In the genomic region with DNA sequence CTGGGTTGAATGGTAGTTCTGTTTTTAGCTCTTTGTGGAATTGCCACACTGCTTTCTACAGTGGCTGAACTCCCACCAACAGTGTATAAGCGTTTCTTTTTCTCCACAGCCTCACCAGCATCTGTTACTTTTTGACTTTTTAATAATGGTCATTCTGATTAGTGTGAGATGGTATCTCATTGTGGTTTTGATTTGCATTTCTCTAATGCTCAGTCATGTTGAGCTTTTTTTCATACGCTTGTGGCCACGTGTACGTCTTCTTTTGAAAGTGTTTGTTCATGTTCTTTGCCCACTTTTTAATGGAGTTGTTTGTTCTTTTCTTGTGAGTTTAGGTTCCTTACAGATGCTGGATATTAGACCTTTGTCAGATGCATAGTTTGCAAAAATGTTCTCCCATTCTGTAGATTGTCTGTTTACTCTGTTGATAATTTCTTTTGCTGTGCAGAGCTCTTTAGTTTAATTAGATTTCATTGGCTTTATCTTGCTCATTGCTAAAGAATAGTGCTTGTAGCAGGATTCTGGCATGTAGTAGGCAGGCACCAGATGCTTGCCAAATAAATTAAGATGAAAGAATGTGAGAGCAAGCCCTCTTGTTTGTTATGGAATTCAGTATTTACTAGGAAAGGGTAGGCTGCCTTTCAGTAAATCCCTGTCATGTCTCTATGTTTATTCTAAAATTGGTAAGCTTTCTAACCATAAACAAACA, we compare ENCODE assay signal across 20 cellular contexts.
DNase-seq lines count a peak whose midpoint lies in the region; FAIRE-seq and TF ChIP-seq lines count a peak whose summit lies in the region.
"Had no signal": no experiment of that assay in that cellular context is flagged by ENCODE, and none has a peak within 500 bp of the region (broad histone marks: within the 10 kb centered on the region; RNA-seq: fewer than 3 reads in every experiment).

No MANE protein-coding gene starts in this region.

- H2BK12ac ChIP-seq in H9 (ENCODE audit: insufficient read length, low read depth, low read length) = no peak overlapping the region
- no peak overlapping the region for H2BK12ac ChIP-seq in neuronal stem cell (ENCODE audit: low read length)

- no peak overlapping the region for H2BK15ac ChIP-seq in H9 (ENCODE audit: low read depth, low read length)
- H2BK15ac ChIP-seq in neuronal stem cell (ENCODE audit: low read length) = no peak overlapping the region

- H3K36me3 Mint-ChIP-seq in H9 (ENCODE audit: insufficient read depth in 1 of 3, low read depth in 3 of 3) (no peaks in the 10 kb centered on the region), astrocyte (ENCODE audit: low read depth, unreplicated experiment) (no peaks in the 10 kb centered on the region)
- H3K36me3 Mint-ChIP-seq: CD4-positive, alpha-beta memory T cell had no signal

- H3K27me3 Mint-ChIP-seq in H9 (ENCODE audit: low read depth) (no peaks in the 10 kb centered on the region), astrocyte (ENCODE audit: low read depth, unreplicated experiment) (no peaks in the 10 kb centered on the region)
- H3K27me3 Mint-ChIP-seq: CD4-positive, alpha-beta memory T cell had no signal

- no peak overlapping the region for H4K5ac ChIP-seq in H9 (ENCODE audit: insufficient read length, low read depth, low read length)

- H4K20me1 ChIP-seq in H9 (ENCODE audit: control insufficient read depth, insufficient read depth, insufficient read length) = no peaks in the 10 kb centered on the region
- no peaks in the 10 kb centered on the region for H4K20me1 ChIP-seq in astrocyte (ENCODE audit: insufficient read depth, low read length)

- H3K23ac ChIP-seq in H9 (ENCODE audit: insufficient read length, low read depth, low read length) (no peak overlapping the region), neuronal stem cell (ENCODE audit: low read depth, low read length, poor library complexity) (no peak overlapping the region)

- WGBS in H9 (ENCODE audit: extremely low coverage, insufficient read length, low lambda C conversion rate) = no CpG with 5 or more reads among the region's 4 CpGs
- no CpG with 5 or more reads among the region's 4 CpGs for WGBS in neuronal stem cell (ENCODE audit: extremely low coverage in 2 of 2, insufficient read length in 2 of 2, insufficient replicate concordance in 1 of 2), 2 donors

- H3K4me2 ChIP-seq in H9 (ENCODE audit: insufficient read depth, insufficient read length, low read length) (no peak overlapping the region), astrocyte (ENCODE audit: low read length) (no peak overlapping the region), neuronal stem cell (ENCODE audit: insufficient read depth, low read length, poor library complexity, severe bottlenecking) (no peak overlapping the region)

- no peak overlapping the region for H4K91ac ChIP-seq in H9 (ENCODE audit: insufficient read length, low read depth, low read length)
- no peak overlapping the region for H4K91ac ChIP-seq in neuronal stem cell (ENCODE audit: low read depth, low read length, poor library complexity)

- no peak overlapping the region for H3K14ac ChIP-seq in H9 (ENCODE audit: insufficient read depth, low read length)
- no peak overlapping the region for H3K14ac ChIP-seq in neuronal stem cell (ENCODE audit: low read length)

- H3K9me3 Mint-ChIP-seq in H9 (no peaks in the 10 kb centered on the region), astrocyte (ENCODE audit: unreplicated experiment) (peaks cover 3% of the 10 kb centered on the region)

- no peak overlapping the region for H2BK20ac ChIP-seq in H9 (ENCODE audit: low read depth, low read length, poor library complexity, severe bottlenecking)

- no peaks in the 10 kb centered on the region for H3K23me2 ChIP-seq in H9 (ENCODE audit: insufficient read length, low read depth, low read length, poor library complexity, severe bottlenecking)

- no peak overlapping the region for H3K56ac ChIP-seq in H9 (ENCODE audit: insufficient read length, low read depth, low read length)

- no peak overlapping the region for H2BK120ac ChIP-seq in H9 (ENCODE audit: low read depth, low read length, poor library complexity, severe bottlenecking)
- H2BK120ac ChIP-seq in neuronal stem cell (ENCODE audit: low read depth, low read length) = no peak overlapping the region

- TF ChIP-seq CTCF in H9 (conservative IDR thresholded peaks at IDR 0.05) (no peak), astrocyte (IDR thresholded peaks at IDR 0.05; ENCODE audit: insufficient read depth, low read depth, low read length) (no peak), right atrium auricular region (IDR thresholded peaks at IDR 0.05) (no peak)

- H2BK5ac ChIP-seq in H9 (ENCODE audit: insufficient read length, low read length) (no peak overlapping the region), neuronal stem cell (ENCODE audit: low read length) (no peak overlapping the region)

- peak; percentile 73 for DNase-seq in EH (ENCODE audit: low read depth)
- no peak for DNase-seq in H9
- peak; percentile 76 for DNase-seq in astrocyte (ENCODE audit: low read depth)
- no peak for DNase-seq in right atrium auricular region (ENCODE audit: low spot score)
- DNase-seq in hepatic stellate cell (ENCODE audit: low spot score) = no peak
- no peak for DNase-seq in NCI-H146 (lab: John Stamatoyannopoulos, UW)
- no peak for DNase-seq in neuronal stem cell (ENCODE audit: low spot score)
- no peak for DNase-seq in NOMO-1 treated with DMSO at 0.1 percent for 48 hours (lab: John Stamatoyannopoulos, UW; ENCODE audit: unreplicated experiment)
- DNase-seq: ACHN; BE2C; CD4-positive, alpha-beta memory T cell; DMS79 treated with DMSO at 0.1 percent for 48 hours; KBM-7; NCI-H1092 treated with DMSO at 0.1 percent for 48 hours; NCI-H1694 treated with DMSO at 0.1 percent for 48 hours; NCI-H446; NCI-H748 treated with DMSO at 0.1 percent for 48 hours; SHP77 had no signal

- H3T11ph ChIP-seq in H9 (ENCODE audit: low read length) = no peak overlapping the region

- H3K4ac ChIP-seq in H9 (ENCODE audit: low read depth, low read length) (no peak overlapping the region), neuronal stem cell (ENCODE audit: low read length) (no peak overlapping the region)

- H4K8ac ChIP-seq in H9 (replicated peaks; ENCODE audit: insufficient read length, low read depth, low read length) (no peak overlapping the region), neuronal stem cell (ENCODE audit: low read depth, low read length) (no peak overlapping the region)

- H2AFZ ChIP-seq in H9 (ENCODE audit: low read length) = no peak overlapping the region
- no peak overlapping the region for H2AFZ ChIP-seq in astrocyte (ENCODE audit: low read depth, low read length)
- no peak overlapping the region for H2AFZ ChIP-seq in neuronal stem cell (ENCODE audit: low read length)

- no peak overlapping the region for H2AK5ac ChIP-seq in H9 (ENCODE audit: insufficient read length, low read length)
- no peak overlapping the region for H2AK5ac ChIP-seq in neuronal stem cell (ENCODE audit: low read depth, low read length)

- H3K4me3 Mint-ChIP-seq in H9 (no peak overlapping the region), astrocyte (ENCODE audit: unreplicated experiment) (no peak overlapping the region)
- H3K4me3 Mint-ChIP-seq: CD4-positive, alpha-beta memory T cell had no signal

- no peaks in the 10 kb centered on the region for H3K36me3 ChIP-seq in astrocyte (ENCODE audit: insufficient read depth, low read length)
- H3K36me3 ChIP-seq in right atrium auricular region = no peaks in the 10 kb centered on the region
- no peaks in the 10 kb centered on the region for H3K36me3 ChIP-seq in neuronal stem cell (replicated peaks in 1 of 2; ENCODE audit: control insufficient read depth in 2 of 2, insufficient read depth in 2 of 2, low read length in 2 of 2)
- H3K36me3 ChIP-seq: BE2C had no signal

- no peak overlapping the region for H3K4me3 ChIP-seq in astrocyte (ENCODE audit: insufficient read depth, low read depth, low read length)
- H3K4me3 ChIP-seq in right atrium auricular region = no peak overlapping the region
- H3K4me3 ChIP-seq in neuronal stem cell (ENCODE audit: low read length in 2 of 2) = no peak overlapping the region

- H3K79me1 ChIP-seq in H9 (ENCODE audit: insufficient read depth, low read depth, low read length, poor library complexity, severe bottlenecking) (no peaks in the 10 kb centered on the region), neuronal stem cell (ENCODE audit: low read depth, low read length) (no peaks in the 10 kb centered on the region)

- H3K9me3 ChIP-seq in H9 (ENCODE audit: control insufficient read depth, low read depth, low read length) (no peaks in the 10 kb centered on the region), astrocyte (ENCODE audit: insufficient read depth, low read depth, low read length) (no peaks in the 10 kb centered on the region), right atrium auricular region (no peaks in the 10 kb centered on the region), neuronal stem cell (replicated peaks in 1 of 2; ENCODE audit: control insufficient read depth in 2 of 2, insufficient read depth in 1 of 2, low read depth in 1 of 2, low read length in 2 of 2) (no peaks in the 10 kb centered on the region)
- H3K9me3 ChIP-seq: BE2C had no signal

- H3K27ac Mint-ChIP-seq in H9 (peak overlapping the region in 2 of 3 experiments; percentile 7 to 26; a peak in 2 of 7 replicates), astrocyte (ENCODE audit: unreplicated experiment) (no peak overlapping the region)
- H3K27ac Mint-ChIP-seq: CD4-positive, alpha-beta memory T cell had no signal

- H3K4me1 Mint-ChIP-seq in H9 (peaks cover 29 to 36% of the 10 kb centered on the region in 2 experiments), astrocyte (ENCODE audit: low read depth, unreplicated experiment) (peaks cover 14% of the 10 kb centered on the region)
- H3K4me1 Mint-ChIP-seq: CD4-positive, alpha-beta memory T cell had no signal

- H3K27me3 ChIP-seq in H9 (ENCODE audit: insufficient read depth, low read length) = no peaks in the 10 kb centered on the region
- H3K27me3 ChIP-seq in astrocyte (ENCODE audit: insufficient read depth, low read length) = no peaks in the 10 kb centered on the region
- no peaks in the 10 kb centered on the region for H3K27me3 ChIP-seq in right atrium auricular region
- H3K27me3 ChIP-seq in neuronal stem cell (ENCODE audit: control insufficient read depth in 3 of 3, insufficient read depth in 3 of 3, low read depth in 1 of 3, low read length in 3 of 3) = no peaks in the 10 kb centered on the region
- H3K27me3 ChIP-seq: BE2C had no signal

- H3K4me1 ChIP-seq in H9 (ENCODE audit: insufficient read depth, low read length) = no peaks in the 10 kb centered on the region
- H3K4me1 ChIP-seq in astrocyte (ENCODE audit: insufficient read depth, low read length) = peaks cover 15% of the 10 kb centered on the region
- H3K4me1 ChIP-seq in right atrium auricular region = peaks cover 0 to 38% of the 10 kb centered on the region in 2 donors
- H3K4me1 ChIP-seq in neuronal stem cell (ENCODE audit: control insufficient read depth in 2 of 2, insufficient read depth in 1 of 2, low read depth in 1 of 2, low read length in 2 of 2) = no peaks in the 10 kb centered on the region
- H3K4me1 ChIP-seq: BE2C had no signal

- H3K9ac ChIP-seq in H9 (ENCODE audit: extremely low read depth, insufficient read length, low read length) = no peak overlapping the region
- H3K9ac ChIP-seq in astrocyte (ENCODE audit: low read length) = no peak overlapping the region
- no peak overlapping the region for H3K9ac ChIP-seq in neuronal stem cell (ENCODE audit: low read depth, low read length, poor library complexity)

- H3K27ac ChIP-seq in H9 (ENCODE audit: insufficient read length, low read depth, low read length) (no peak overlapping the region), astrocyte (ENCODE audit: low read depth, low read length) (no peak overlapping the region), right atrium auricular region (peak overlapping the region; percentile 8 to 56), neuronal stem cell (replicated peaks; ENCODE audit: low read length) (no peak overlapping the region)
- H3K27ac ChIP-seq: HL-60 had no signal

- H3K79me2 ChIP-seq in H9 (ENCODE audit: insufficient read depth, low read length) = no peaks in the 10 kb centered on the region
- no peaks in the 10 kb centered on the region for H3K79me2 ChIP-seq in astrocyte (ENCODE audit: insufficient read depth, low read length)

- FAIRE-seq in astrocyte (lab: Jason Lieb, UNC) = no peak
- FAIRE-seq: H1 had no signal

- H3K18ac ChIP-seq in H9 (ENCODE audit: insufficient read length, low read depth, low read length) = no peak overlapping the region
- no peak overlapping the region for H3K18ac ChIP-seq in neuronal stem cell (ENCODE audit: low read length)

Comparison
In these comparisons a context has a peak if more than half of its experiments do, and no peak if none do; other contexts are left out.
1. DNase-seq: peak in EH (single experiment) and astrocyte (single experiment); none in H9 (single experiment), right atrium auricular region (single experiment), hepatic stellate cell (single experiment), NCI-H146 (single experiment), neuronal stem cell (single experiment) and NOMO-1 treated with DMSO at 0.1 percent for 48 hours (single experiment).
2. H3K27ac ChIP-seq: peak in right atrium auricular region (2 of 2); none in H9 (single experiment), astrocyte (single experiment) and neuronal stem cell (single experiment).